ENCODE assay signal across 23 cellular contexts in genomic region chr3:3296858-3297430, GRCh38.
A peak's percentile ranks its signal among the peaks of the same experiment; 100 is the strongest.
DNase-seq lines count a peak whose midpoint lies in the region; ATAC-seq and TF ChIP-seq lines count a peak whose summit lies in the region.
"Had no signal": no experiment of that assay in that cellular context is flagged by ENCODE, and none has a peak within 500 bp of the region (broad histone marks: within the 10 kb centered on the region; RNA-seq: fewer than 3 reads in every experiment).

No MANE protein-coding gene starts in this region.

- H3K4me2 ChIP-seq in GM23338, result no peak overlapping the region

- H3K4me1 ChIP-seq in GM23338 (ENCODE audit: insufficient read depth), result no peaks in the 10 kb centered on the region
- H3K4me1 ChIP-seq: BE2C, stomach, tibial artery had no signal

- no peak overlapping the region for H3K4me3 ChIP-seq in GM23338
- H3K4me3 ChIP-seq: coronary artery, K562, stomach, tibial artery had no signal

- no peak for DNase-seq in activated naive CD4-positive, alpha-beta T cell treated with anti-CD3 and anti-CD28 coated beads for 36 hours
- no peak for DNase-seq in activated naive CD4-positive, alpha-beta T cell treated with Interleukin-2 at 50 U/mL for 16 hours
- DNase-seq in GM23338 (ENCODE audit: low spot score) (peak; percentile 3), NCI-H1105 (lab: John Stamatoyannopoulos, UW) (no peak), NCI-H774 (lab: John Stamatoyannopoulos, UW) (no peak)
- no peak for DNase-seq in activated naive CD8-positive, alpha-beta T cell treated with anti-CD3 and anti-CD28 coated beads for 36 hours
- peak in 1 of 2 donors; percentile 3 for DNase-seq in stimulated activated naive CD8-positive, alpha-beta T cell treated with anti-CD3 and anti-CD28 coated beads, Interleukin-15, amount 100 ng/mL, for 72 hours
- DNase-seq: ACHN; activated CD4-positive, alpha-beta memory T cell treated with anti-CD3 and anti-CD28 coated beads for 36 hours; BE2C; effector memory CD4-positive, alpha-beta T cell; kidney; midbrain; MM.1S; natural killer cell; NCI-H2081; NCI-H446; stomach; tibial artery had no signal

- CTCF ChIA-PET in activated naive CD4-positive, alpha-beta T cell treated with anti-CD3 and anti-CD28 coated beads for 36 hours (lab: Charles Lee), result no interaction called here

- no peaks in the 10 kb centered on the region for H3K27me3 Mint-ChIP-seq in activated naive CD4-positive, alpha-beta T cell treated with anti-CD3 and anti-CD28 coated beads for 36 hours (ENCODE audit: low read depth)
- peaks cover 2% of the 10 kb centered on the region for H3K27me3 Mint-ChIP-seq in GM23338 (ENCODE audit: insufficient read depth, low read depth, poor library complexity)
- H3K27me3 Mint-ChIP-seq in activated naive CD8-positive, alpha-beta T cell treated with anti-CD3 and anti-CD28 coated beads for 36 hours, result no peaks in the 10 kb centered on the region
- no peaks in the 10 kb centered on the region for H3K27me3 Mint-ChIP-seq in stimulated activated naive CD8-positive, alpha-beta T cell treated with anti-CD3 and anti-CD28 coated beads, Interleukin-15, amount 100 ng/mL, for 72 hours

- H3K36me3 ChIP-seq in GM23338 (ENCODE audit: insufficient read depth), result no peaks in the 10 kb centered on the region; the same call in 1 of the 2 replicates
- H3K36me3 ChIP-seq: BE2C, stomach, tibial artery had no signal

- no peaks in the 10 kb centered on the region for H4K20me1 ChIP-seq in GM23338 (replicated peaks; ENCODE audit: insufficient read depth)

- ATAC-seq in GM23338, result no peak
- ATAC-seq in stimulated activated naive CD8-positive, alpha-beta T cell treated with anti-CD3 and anti-CD28 coated beads, Interleukin-15, amount 100 ng/mL, for 72 hours, result peak; percentile 71
- ATAC-seq: HCT116, K562, natural killer cell, SK-N-SH treated with all-trans-retinoic acid at 6 μM for 48 hours had no signal

- TF ChIP-seq CTCF in GM23338 (conservative IDR thresholded peaks at IDR 0.05; ENCODE audit: low read depth in 2 of 2), result no peak

- no peaks in the 10 kb centered on the region for H3K79me2 ChIP-seq in GM23338 (replicated peaks; ENCODE audit: insufficient read depth)

- H3K4me3 Mint-ChIP-seq in activated naive CD4-positive, alpha-beta T cell treated with anti-CD3 and anti-CD28 coated beads for 36 hours, result peak overlapping the region; percentile 34
- H3K4me3 Mint-ChIP-seq in GM23338, result no peak overlapping the region
- peak overlapping the region; percentile 63 for H3K4me3 Mint-ChIP-seq in activated naive CD8-positive, alpha-beta T cell treated with anti-CD3 and anti-CD28 coated beads for 36 hours
- peak overlapping the region; percentile 47 to 67 for H3K4me3 Mint-ChIP-seq in stimulated activated naive CD8-positive, alpha-beta T cell treated with anti-CD3 and anti-CD28 coated beads, Interleukin-15, amount 100 ng/mL, for 72 hours
- H3K4me3 Mint-ChIP-seq: activated CD4-positive, alpha-beta memory T cell treated with anti-CD3 and anti-CD28 coated beads for 36 hours; natural killer cell had no signal

- intact Hi-C loops in activated naive CD4-positive, alpha-beta T cell treated with anti-CD3 and anti-CD28 coated beads for 36 hours (cut with micrococcal nuclease), result loop anchor here (5.0 kb wide), 1 partner anchor 995 kb away; no protein-coding TSS in a partner anchor

- H3F3A ChIP-seq in GM23338 (replicated peaks; ENCODE audit: low read depth), result no peaks in the 10 kb centered on the region

- H3K27ac ChIP-seq in GM23338 (ENCODE audit: low read depth), result no peak overlapping the region
- H3K27ac ChIP-seq: coronary artery, stomach, tibial artery had no signal

- H3K9me3 Mint-ChIP-seq in activated naive CD4-positive, alpha-beta T cell treated with anti-CD3 and anti-CD28 coated beads for 36 hours, result peaks cover 16% of the 10 kb centered on the region
- H3K9me3 Mint-ChIP-seq in GM23338, result peaks cover 98% of the 10 kb centered on the region
- peaks cover 14% of the 10 kb centered on the region for H3K9me3 Mint-ChIP-seq in activated naive CD8-positive, alpha-beta T cell treated with anti-CD3 and anti-CD28 coated beads for 36 hours
- H3K9me3 Mint-ChIP-seq in stimulated activated naive CD8-positive, alpha-beta T cell treated with anti-CD3 and anti-CD28 coated beads, Interleukin-15, amount 100 ng/mL, for 72 hours, result peaks cover 0 to 19% of the 10 kb centered on the region in 2 donors

- no peaks in the 10 kb centered on the region for H3K36me3 Mint-ChIP-seq in activated naive CD4-positive, alpha-beta T cell treated with anti-CD3 and anti-CD28 coated beads for 36 hours (ENCODE audit: low read depth)
- peaks cover 43% of the 10 kb centered on the region for H3K36me3 Mint-ChIP-seq in GM23338 (ENCODE audit: low read depth)
- peaks cover 3% of the 10 kb centered on the region for H3K36me3 Mint-ChIP-seq in activated naive CD8-positive, alpha-beta T cell treated with anti-CD3 and anti-CD28 coated beads for 36 hours
- H3K36me3 Mint-ChIP-seq: activated CD4-positive, alpha-beta memory T cell treated with anti-CD3 and anti-CD28 coated beads for 36 hours; natural killer cell had no signal

- H3K9me2 ChIP-seq in GM23338 (ENCODE audit: insufficient read depth), result no peaks in the 10 kb centered on the region

- peak overlapping the region; percentile 48 for H3K27ac Mint-ChIP-seq in activated naive CD4-positive, alpha-beta T cell treated with anti-CD3 and anti-CD28 coated beads for 36 hours
- H3K27ac Mint-ChIP-seq in GM23338, result no peak overlapping the region
- peak overlapping the region; percentile 76 for H3K27ac Mint-ChIP-seq in activated naive CD8-positive, alpha-beta T cell treated with anti-CD3 and anti-CD28 coated beads for 36 hours
- H3K27ac Mint-ChIP-seq in stimulated activated naive CD8-positive, alpha-beta T cell treated with anti-CD3 and anti-CD28 coated beads, Interleukin-15, amount 100 ng/mL, for 72 hours, result peak overlapping the region in 1 of 2 donors; percentile 40
- H3K27ac Mint-ChIP-seq: activated CD4-positive, alpha-beta memory T cell treated with anti-CD3 and anti-CD28 coated beads for 36 hours; natural killer cell had no signal

- no peaks in the 10 kb centered on the region for H3K27me3 ChIP-seq in GM23338 (ENCODE audit: insufficient read depth)
- H3K27me3 ChIP-seq: BE2C, stomach, tibial artery had no signal

- no peak overlapping the region for H2AFZ ChIP-seq in GM23338

- peaks cover 21% of the 10 kb centered on the region for H3K4me1 Mint-ChIP-seq in activated naive CD4-positive, alpha-beta T cell treated with anti-CD3 and anti-CD28 coated beads for 36 hours (ENCODE audit: low read depth)
- H3K4me1 Mint-ChIP-seq in GM23338, result no peaks in the 10 kb centered on the region
- peaks cover 10% of the 10 kb centered on the region for H3K4me1 Mint-ChIP-seq in activated naive CD8-positive, alpha-beta T cell treated with anti-CD3 and anti-CD28 coated beads for 36 hours
- peaks cover 13% of the 10 kb centered on the region for H3K4me1 Mint-ChIP-seq in stimulated activated naive CD8-positive, alpha-beta T cell treated with anti-CD3 and anti-CD28 coated beads, Interleukin-15, amount 100 ng/mL, for 72 hours
- H3K4me1 Mint-ChIP-seq: natural killer cell had no signal

TF ChIP-seq in GM23338, 12 proteins besides CTCF, POLR2A, EP300 and RAD21:
- TF ChIP-seq, protein P1, sequence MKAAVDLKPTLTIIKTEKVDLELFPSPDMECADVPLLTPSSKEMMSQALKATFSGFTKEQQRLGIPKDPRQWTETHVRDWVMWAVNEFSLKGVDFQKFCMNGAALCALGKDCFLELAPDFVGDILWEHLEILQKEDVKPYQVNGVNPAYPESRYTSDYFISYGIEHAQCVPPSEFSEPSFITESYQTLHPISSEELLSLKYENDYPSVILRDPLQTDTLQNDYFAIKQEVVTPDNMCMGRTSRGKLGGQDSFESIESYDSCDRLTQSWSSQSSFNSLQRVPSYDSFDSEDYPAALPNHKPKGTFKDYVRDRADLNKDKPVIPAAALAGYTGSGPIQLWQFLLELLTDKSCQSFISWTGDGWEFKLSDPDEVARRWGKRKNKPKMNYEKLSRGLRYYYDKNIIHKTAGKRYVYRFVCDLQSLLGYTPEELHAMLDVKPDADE (IDR thresholded peaks at IDR 0.05), result no peak
- TF ChIP-seq ZNF331 (CRISPR knock-in tag; IDR thresholded peaks at IDR 0.05; ENCODE audit: low read depth) (no peak), POLR2AphosphoS5 (IDR thresholded peaks at IDR 0.05; ENCODE audit: low read depth) (no peak), EZH2phosphoT487 (IDR thresholded peaks at IDR 0.05; ENCODE audit: unreplicated experiment) (no peak)
